8 cellular contexts compared by ENCODE assay signal in genomic region chr3:69306239-69307185, GRCh38.
A peak's percentile ranks its signal among the peaks of the same experiment; 100 is the strongest.
DNase-seq lines count a peak whose midpoint lies in the region; ATAC-seq and TF ChIP-seq lines count a peak whose summit lies in the region.

No MANE protein-coding gene starts in this region.

- DNase-seq in AG08395 (ENCODE audit: low spot score) = peak; percentile 82
- peak; percentile 59 for DNase-seq in NCI-H226
- DNase-seq in activated CD4-positive, alpha-beta T cell treated with anti-CD3 and anti-CD28 coated beads, Interleukin-2, amount 10 ng/mL, durations not matched to agents 24 days and 14 days = peak; percentile 91
- DNase-seq in coronary artery (ENCODE audit: low spot score) = peak; percentile 86
- peak; percentile 29 to 38 (median 36) for DNase-seq in stimulated activated CD4-positive, alpha-beta T cell treated with anti-CD3 and anti-CD28 coated beads, TNF-alpha, amount 100 ng/mL, for 1 hour (ENCODE audit: low read depth in 3 of 3, low spot score in 1 of 3)

- peaks cover 0 to 3% (median 1%) of the 10 kb centered on the region in 4 donors for H3K4me1 ChIP-seq in liver (ENCODE audit: control insufficient read depth in 4 of 4, insufficient read depth in 4 of 4, low read length in 3 of 4)

- no peaks in the 10 kb centered on the region for H3K9me3 ChIP-seq in liver (ENCODE audit: control insufficient read depth in 4 of 4, low read length in 3 of 4)

- H3K9me3 Mint-ChIP-seq in activated CD4-positive, alpha-beta T cell treated with anti-CD3 and anti-CD28 coated beads, Interleukin-2, amount 10 ng/mL, durations not matched to agents 24 days and 14 days = no peaks in the 10 kb centered on the region

- H3K27me3 Mint-ChIP-seq in activated CD4-positive, alpha-beta T cell treated with anti-CD3 and anti-CD28 coated beads, Interleukin-2, amount 10 ng/mL, durations not matched to agents 24 days and 14 days = no peaks in the 10 kb centered on the region

- H3K27ac Mint-ChIP-seq in activated CD4-positive, alpha-beta T cell treated with anti-CD3 and anti-CD28 coated beads, Interleukin-2, amount 10 ng/mL, durations not matched to agents 24 days and 14 days = peak overlapping the region; percentile 66

- H3K9ac ChIP-seq in liver (ENCODE audit: low read depth in 1 of 2, low read length in 2 of 2) = peak overlapping the region in 1 of 2 donors; percentile 20

- peak overlapping the region; percentile 44 for H3K4me3 ChIP-seq in coronary artery
- H3K4me3 ChIP-seq in liver (ENCODE audit: low read depth in 1 of 3, low read length in 3 of 3) = no peak overlapping the region

- H3K36me3 Mint-ChIP-seq in activated CD4-positive, alpha-beta T cell treated with anti-CD3 and anti-CD28 coated beads, Interleukin-2, amount 10 ng/mL, durations not matched to agents 24 days and 14 days (ENCODE audit: low read depth) = no peaks in the 10 kb centered on the region

- intact Hi-C loops in activated CD4-positive, alpha-beta T cell treated with anti-CD3 and anti-CD28 coated beads, Interleukin-2, amount 10 ng/mL, durations not matched to agents 24 days and 14 days (cut with micrococcal nuclease) = loop anchor here (1.0 to 5.0 kb wide), 9 partner anchors 21 to 224 kb away; partner anchors contain the start of genes ARL6IP5 and UBA3

- ATAC-seq in GM18519 (IDR thresholded peaks at IDR 0.05; ENCODE audit: low FRiP score, unreplicated experiment) (peak; percentile 93), HG03039 (IDR thresholded peaks at IDR 0.05; ENCODE audit: unreplicated experiment) (peak; percentile 96)

- WGBS in liver = 41% methylated on average over 17 of the region's 17 CpGs

- TF ChIP-seq RAD21 in liver (IDR thresholded peaks at IDR 0.05) = peak; percentile 99 to 100

- H3K27ac ChIP-seq in coronary artery (peak overlapping the region; percentile 36 to 80), liver (ENCODE audit: low read depth in 1 of 2, low read length in 2 of 2) (peak overlapping the region in 1 of 2 donors; percentile 55)

- H3K27me3 ChIP-seq in liver (ENCODE audit: control insufficient read depth in 4 of 4, insufficient read depth in 4 of 4, low read length in 3 of 4) = no peaks in the 10 kb centered on the region

- no peaks in the 10 kb centered on the region for H3K36me3 ChIP-seq in liver (ENCODE audit: control insufficient read depth in 4 of 4, insufficient read depth in 3 of 4, low read depth in 1 of 4, low read length in 3 of 4)

- H3K4me3 Mint-ChIP-seq in activated CD4-positive, alpha-beta T cell treated with anti-CD3 and anti-CD28 coated beads, Interleukin-2, amount 10 ng/mL, durations not matched to agents 24 days and 14 days = peak overlapping the region; percentile 62

- H3K4me1 Mint-ChIP-seq in activated CD4-positive, alpha-beta T cell treated with anti-CD3 and anti-CD28 coated beads, Interleukin-2, amount 10 ng/mL, durations not matched to agents 24 days and 14 days = peaks cover 19% of the 10 kb centered on the region

- TF ChIP-seq CTCF in coronary artery (IDR thresholded peaks at IDR 0.05) (peak; percentile 92), liver (IDR thresholded peaks at IDR 0.05; ENCODE audit: low read depth, low read length, missing input control) (peak; percentile 97)

TF ChIP-seq in liver, 16 proteins besides CTCF, POLR2A, EP300 and RAD21:
- no peak for TF ChIP-seq FOXA1 (IDR thresholded peaks at IDR 0.05)
- TF ChIP-seq HNF4A (conservative IDR thresholded peaks at IDR 0.05) = peak; percentile 53 to 59
- TF ChIP-seq EGR1 (IDR thresholded peaks at IDR 0.05; ENCODE audit: low read depth in 2 of 2) = no peak
- TF ChIP-seq JUND (IDR thresholded peaks at IDR 0.05) = no peak
- TF ChIP-seq ZBTB33 (IDR thresholded peaks at IDR 0.05) = no peak
- peak; percentile 32 for TF ChIP-seq YY1 (IDR thresholded peaks at IDR 0.05)
- TF ChIP-seq, protein P1, sequence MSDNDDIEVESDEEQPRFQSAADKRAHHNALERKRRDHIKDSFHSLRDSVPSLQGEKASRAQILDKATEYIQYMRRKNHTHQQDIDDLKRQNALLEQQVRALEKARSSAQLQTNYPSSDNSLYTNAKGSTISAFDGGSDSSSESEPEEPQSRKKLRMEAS (IDR thresholded peaks at IDR 0.05) = peak; percentile 28
- peak; percentile 66 for TF ChIP-seq FOXA2 (IDR thresholded peaks at IDR 0.05)
- no peak for TF ChIP-seq TAF1 (conservative IDR thresholded peaks at IDR 0.05)
- TF ChIP-seq GABPA (IDR thresholded peaks at IDR 0.05 in 1 of 2, conservative IDR thresholded peaks at IDR 0.05 in 1 of 2) = no peak
- TF ChIP-seq HNF4G (IDR thresholded peaks at IDR 0.05) = no peak
- TF ChIP-seq RXRA (IDR thresholded peaks at IDR 0.05) = peak; percentile 54 to 60
- peak; percentile 22 for TF ChIP-seq REST (IDR thresholded peaks at IDR 0.05)
- peak; percentile 47 for TF ChIP-seq NR2F2 (IDR thresholded peaks at IDR 0.05)
- peak; percentile 20 for TF ChIP-seq SP1 (IDR thresholded peaks at IDR 0.05)
- TF ChIP-seq, protein P2, sequence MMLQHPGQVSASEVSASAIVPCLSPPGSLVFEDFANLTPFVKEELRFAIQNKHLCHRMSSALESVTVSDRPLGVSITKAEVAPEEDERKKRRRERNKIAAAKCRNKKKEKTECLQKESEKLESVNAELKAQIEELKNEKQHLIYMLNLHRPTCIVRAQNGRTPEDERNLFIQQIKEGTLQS (IDR thresholded peaks at IDR 0.05) = no peak

Comparison
In these comparisons a context has a peak if more than half of its experiments do, and no peak if none do; other contexts are left out.
1. DNase-seq: peak in every context shown above with its lines; median percentile 91 in activated CD4-positive, alpha-beta T cell treated with anti-CD3 and anti-CD28 coated beads, Interleukin-2, amount 10 ng/mL, durations not matched to agents 24 days and 14 days; 86 in coronary artery; 82 in AG08395; 59 in NCI-H226; 36 in stimulated activated CD4-positive, alpha-beta T cell treated with anti-CD3 and anti-CD28 coated beads, TNF-alpha, amount 100 ng/mL, for 1 hour.